In genomic region chr19:9945319-9945966, GRCh38 we compare ENCODE assay signal across 8 cellular contexts. TPM values are rescaled to one million over a fixed set of nuclear protein-coding genes. Genes with fewer than 3 reads are reported as not detected.
DNase-seq lines count a peak whose midpoint lies in the region; ATAC-seq and TF ChIP-seq lines count a peak whose summit lies in the region.

No MANE protein-coding gene starts in this region.

- peak overlapping the region in 4 of 11 experiments; percentile 38 to 52 (median 46); a peak in 6 of 22 replicates for H3K27ac ChIP-seq in BLaER1 treated with 17β-estradiol and CSF1 and Interleukin-3, amounts not matched to agents 10 nM and 100 nM
- H3K27ac ChIP-seq in foreskin keratinocyte = peak overlapping the region; percentile 78
- peak overlapping the region; percentile 95 for H3K27ac ChIP-seq in osteoblast (ENCODE audit: low read depth, low read length)

- no peaks in the 10 kb centered on the region for H3K27me3 ChIP-seq in BLaER1 treated with 17β-estradiol and CSF1 and Interleukin-3, amounts not matched to agents 10 nM and 100 nM
- no peaks in the 10 kb centered on the region for H3K27me3 ChIP-seq in foreskin keratinocyte
- no peaks in the 10 kb centered on the region for H3K27me3 ChIP-seq in osteoblast (ENCODE audit: insufficient read depth, low read length)

- H4K20me1 ChIP-seq in BLaER1 treated with 17β-estradiol and CSF1 and Interleukin-3, amounts not matched to agents 10 nM and 100 nM = no peaks in the 10 kb centered on the region
- no peaks in the 10 kb centered on the region for H4K20me1 ChIP-seq in osteoblast (ENCODE audit: insufficient read depth, low read length)

- H3K36me3 ChIP-seq in BLaER1 treated with 17β-estradiol and CSF1 and Interleukin-3, amounts not matched to agents 10 nM and 100 nM = no peaks in the 10 kb centered on the region
- no peaks in the 10 kb centered on the region for H3K36me3 ChIP-seq in osteoblast (ENCODE audit: insufficient read depth, low read length)

- TF ChIP-seq CTCF in foreskin keratinocyte (conservative IDR thresholded peaks at IDR 0.05) (no peak), osteoblast (IDR thresholded peaks at IDR 0.05; ENCODE audit: extremely low read depth, low read depth, low read length) (peak; percentile 42)

- H3K79me2 ChIP-seq in osteoblast (ENCODE audit: insufficient read depth, low read length) = no peaks in the 10 kb centered on the region

- H3K9ac ChIP-seq in BLaER1 treated with 17β-estradiol and CSF1 and Interleukin-3, amounts not matched to agents 10 nM and 100 nM = peak overlapping the region in 2 of 11 experiments; percentile 29; a peak in 1 of 22 replicates

- H3K4me1 ChIP-seq in BLaER1 treated with 17β-estradiol and CSF1 and Interleukin-3, amounts not matched to agents 10 nM and 100 nM = peaks cover 0 to 23% (median 17%) of the 10 kb centered on the region in 10 experiments; a peak in 18 of 20 replicates
- peaks cover 4% of the 10 kb centered on the region for H3K4me1 ChIP-seq in foreskin keratinocyte
- peaks cover 21% of the 10 kb centered on the region for H3K4me1 ChIP-seq in osteoblast (ENCODE audit: insufficient read depth, low read length)

- in situ Hi-C loops in KBM-7 (cut with MboI; ENCODE audit: low pct_unique_long_range_greater_than_20kb, low sequenced_read_pairs) = no loop called here

- H2AFZ ChIP-seq in osteoblast (ENCODE audit: low read length) = peak overlapping the region; percentile 71

- DNase-seq in foreskin keratinocyte (peak; percentile 86 to 93), osteoblast (ENCODE audit: insufficient read length, low spot score, missing footprints) (peak; percentile 97), KBM-7 (no peak)

- ATAC-seq in SK-N-SH treated with all-trans-retinoic acid at 6 μM for 48 hours (peak; percentile 97), foreskin keratinocyte (peak; percentile 80), GM18502 (IDR thresholded peaks at IDR 0.05; ENCODE audit: poor library complexity, unreplicated experiment) (no peak), HG02852 (IDR thresholded peaks at IDR 0.05; ENCODE audit: unreplicated experiment) (no peak), GM18517 (IDR thresholded peaks at IDR 0.05; ENCODE audit: unreplicated experiment) (no peak)

- peaks cover 14 to 21% (median 16%) of the 10 kb centered on the region in 11 experiments for H3K9me3 ChIP-seq in BLaER1 treated with 17β-estradiol and CSF1 and Interleukin-3, amounts not matched to agents 10 nM and 100 nM (replicated peaks in 1 of 11)
- peaks cover 7% of the 10 kb centered on the region for H3K9me3 ChIP-seq in osteoblast (ENCODE audit: low read depth, low read length)

- H3K4me2 ChIP-seq in BLaER1 treated with 17β-estradiol and CSF1 and Interleukin-3, amounts not matched to agents 10 nM and 100 nM = peak overlapping the region in 10 of 11 experiments; percentile 7 to 70 (median 58); a peak in 17 of 22 replicates
- peak overlapping the region; percentile 58 for H3K4me2 ChIP-seq in osteoblast (ENCODE audit: insufficient read depth, low read length)

- H3K4me3 ChIP-seq in BLaER1 treated with 17β-estradiol and CSF1 and Interleukin-3, amounts not matched to agents 10 nM and 100 nM = no peak overlapping the region
- no peak overlapping the region for H3K4me3 ChIP-seq in osteoblast (ENCODE audit: insufficient read depth, low read length)

TF ChIP-seq in SK-N-SH treated with all-trans-retinoic acid at 6 μM for 48 hours, 23 proteins besides CTCF, POLR2A, EP300 and RAD21:
- TF ChIP-seq TCF4 (CRISPR knock-in tag; IDR thresholded peaks at IDR 0.05; ENCODE audit: borderline replicate concordance) (peak; percentile 75), ISL1 (CRISPR knock-in tag; IDR thresholded peaks at IDR 0.05) (0 out of 2 replicates have a peak, but pooled peaks have one; percentile 25), CREB5 (CRISPR knock-in tag; IDR thresholded peaks at IDR 0.05; ENCODE audit: low read depth) (no peak)

RNA-seq across cellular contexts. Expression of gene OLFM2, which starts 9.1 kb away (rescaled TPM):
- total RNA-seq in foreskin keratinocyte (1.1 and 1.2 TPM in 2 replicates), osteoblast (0.29 and 0.72 TPM in 2 replicates)
- 1.5 TPM in 2 replicates for polyA plus RNA-seq in foreskin keratinocyte

Comparison
In these comparisons a context has a peak if more than half of its experiments do, and no peak if none do; other contexts are left out.
1. ATAC-seq: peak in SK-N-SH treated with all-trans-retinoic acid at 6 μM for 48 hours (single experiment) and foreskin keratinocyte (single experiment); none in GM18502 (single experiment), HG02852 (single experiment) and GM18517 (single experiment).